In genomic region chr5:53399921-53400697, GRCh38 we compare ENCODE assay signal across 20 cellular contexts.
"Had no signal": no experiment of that assay in that cellular context is flagged by ENCODE, and none has a peak within 500 bp of the region (broad histone marks: within the 10 kb centered on the region; RNA-seq: fewer than 3 reads in every experiment).

No MANE protein-coding gene starts in this region.

- H3K27ac ChIP-seq: esophagus muscularis mucosa, prostate gland, right atrium auricular region, skin epidermis, testis had no signal

- ATAC-seq: activated CD8-positive, alpha-beta T cell treated with anti-CD3 and anti-CD28 coated beads, Interleukin-2, amount 10 ng/mL, durations not matched to agents 7 days and 5 days; left lobe of liver; stimulated activated naive CD8-positive, alpha-beta T cell treated with anti-CD3 and anti-CD28 coated beads, Interleukin-15, amount 100 ng/mL, for 72 hours; T-cell had no signal

- DNase-seq: activated CD4-positive, alpha-beta T cell treated with anti-CD3 and anti-CD28 coated beads, Interleukin-2, amount 10 ng/mL, durations not matched to agents 24 days and 14 days; activated CD4-positive, CD25-positive, alpha-beta regulatory T cell; activated CD8-positive, alpha-beta T cell treated with anti-CD3 and anti-CD28 coated beads, Interleukin-2, amount 10 ng/mL, durations not matched to agents 7 days and 5 days; activated naive CD4-positive, alpha-beta T cell treated with anti-CD3 and anti-CD28 coated beads for 36 hours; activated T-cell treated with anti-CD3 and anti-CD28 coated beads, Interleukin-2, amount 50 U/mL, for 24 hours; dermis blood vessel endothelial cell; effector memory CD4-positive, alpha-beta T cell; foreskin melanocyte; hypothalamus; naive B cell; stimulated activated CD4-positive, alpha-beta T cell treated with anti-CD3 and anti-CD28 coated beads, Interleukin-15, amount 100 ng/mL, for 24 hours; stimulated activated CD4-positive, alpha-beta T cell treated with anti-CD3 and anti-CD28 coated beads, Interleukin-2, amount 100 ng/mL, for 48 hours; stimulated activated naive CD8-positive, alpha-beta T cell treated with anti-CD3 and anti-CD28 coated beads, Interleukin-15, amount 100 ng/mL, for 72 hours; T-cell; testis had no signal

- H3K27me3 ChIP-seq: esophagus muscularis mucosa, right atrium auricular region, testis had no signal

- H3K36me3 ChIP-seq: esophagus muscularis mucosa, prostate gland, right atrium auricular region had no signal

- H3K4me3 ChIP-seq: esophagus muscularis mucosa, prostate gland, right atrium auricular region, skin epidermis, testis had no signal
